ENCODE assay signal across 9 cellular contexts in genomic region chr2:126886201-126886905, GRCh38. TPM values are rescaled to one million over a fixed set of nuclear protein-coding genes. Genes with fewer than 3 reads are reported as not detected.
DNase-seq lines count a peak whose midpoint lies in the region; FAIRE-seq and TF ChIP-seq lines count a peak whose summit lies in the region.
"Had no signal": no experiment of that assay in that cellular context is flagged by ENCODE, and none has a peak within 500 bp of the region (broad histone marks: within the 10 kb centered on the region; RNA-seq: fewer than 3 reads in every experiment).

No MANE protein-coding gene starts in this region.

- no peaks in the 10 kb centered on the region for H3K27me3 ChIP-seq in ascending aorta
- peaks cover 9 to 28% (median 22%) of the 10 kb centered on the region in 3 donors for H3K27me3 ChIP-seq in skeletal muscle tissue (ENCODE audit: control insufficient read depth in 3 of 3, insufficient read depth in 3 of 3, low read length in 3 of 3)

- H3K27ac ChIP-seq in ascending aorta, result no peak overlapping the region
- H3K27ac ChIP-seq in skeletal muscle tissue (ENCODE audit: low read depth, low read length), result no peak overlapping the region

- DNase-seq in GM12891 (ENCODE audit: insufficient read length, low spot score) (peak; percentile 87), HFF-Myc (ENCODE audit: extremely low read depth, low read depth) (peak; percentile 2), NCI-H226 (peak; percentile 52), ascending aorta (ENCODE audit: low spot score in 2 of 2) (peak in 1 of 2 donors; percentile 47), NCI-H526 treated with DMSO at 0.1 percent for 48 hours (lab: John Stamatoyannopoulos, UW) (no peak), SW480 (ENCODE audit: low spot score) (no peak)

- no peak for FAIRE-seq in GM12891 (lab: Jason Lieb, UNC)
- FAIRE-seq: bronchial epithelial cell had no signal

- peak overlapping the region; percentile 28; the same call in 1 of the 2 replicates for H3K4me3 ChIP-seq in HFF-Myc (replicated peaks; ENCODE audit: low read depth, low read length)
- peak overlapping the region; percentile 33 to 50 for H3K4me3 ChIP-seq in ascending aorta
- H3K4me3 ChIP-seq in iPS-18c (ENCODE audit: insufficient read depth, low read depth, low read length), result peak overlapping the region; percentile 49; the same call in 1 of the 2 replicates
- peak overlapping the region in 2 of 3 donors; percentile 43 to 51 for H3K4me3 ChIP-seq in skeletal muscle tissue (ENCODE audit: low read length in 3 of 3)

- H3K4me1 ChIP-seq in ascending aorta (no peaks in the 10 kb centered on the region), skeletal muscle tissue (ENCODE audit: control insufficient read depth in 3 of 3, insufficient read depth in 3 of 3, low read length in 3 of 3) (peaks cover 7 to 9% (median 7%) of the 10 kb centered on the region in 3 donors)

- no peaks in the 10 kb centered on the region for H3K9me3 ChIP-seq in ascending aorta
- peaks cover 2% of the 10 kb centered on the region for H3K9me3 ChIP-seq in iPS-18c (ENCODE audit: control insufficient read depth, insufficient read depth, low read length)
- no peaks in the 10 kb centered on the region for H3K9me3 ChIP-seq in skeletal muscle tissue (ENCODE audit: control insufficient read depth in 3 of 3, low read length in 3 of 3)

- TF ChIP-seq POLR2A in GM12891 (IDR thresholded peaks at IDR 0.05; ENCODE audit: low read depth, low read length), result no peak

- H3K36me3 ChIP-seq in ascending aorta, result no peaks in the 10 kb centered on the region
- no peaks in the 10 kb centered on the region for H3K36me3 ChIP-seq in skeletal muscle tissue (ENCODE audit: control insufficient read depth in 3 of 3, insufficient read depth in 3 of 3, low read length in 3 of 3)

- H3K9ac ChIP-seq in skeletal muscle tissue (ENCODE audit: low read depth in 1 of 3, low read length in 3 of 3), result peak overlapping the region in 1 of 3 donors; percentile 16

- peak; percentile 83 for TF ChIP-seq CTCF in HFF-Myc (IDR thresholded peaks at IDR 0.05; ENCODE audit: low read depth, low read length, missing control alignments)
- TF ChIP-seq CTCF in ascending aorta (IDR thresholded peaks at IDR 0.05), result peak in 2 of 3 experiments; percentile 40 to 51

- intact Hi-C loops in ascending aorta (cut with DNase I), result no loop called here

TF ChIP-seq in GM12891, 5 proteins besides CTCF, POLR2A, EP300 and RAD21:
- no peak for TF ChIP-seq TAF1 (IDR thresholded peaks at IDR 0.05; ENCODE audit: low read depth, low read length)
- TF ChIP-seq SPI1 (IDR thresholded peaks at IDR 0.05; ENCODE audit: low read depth, low read length), result no peak
- TF ChIP-seq POU2F2 (IDR thresholded peaks at IDR 0.05; ENCODE audit: low read depth, low read length), result no peak
- no peak for TF ChIP-seq PAX5 (IDR thresholded peaks at IDR 0.05; ENCODE audit: insufficient read depth, low read length, severe bottlenecking)
- no peak for TF ChIP-seq POLR2AphosphoS5 (IDR thresholded peaks at IDR 0.05; ENCODE audit: low read depth, low read length)

RNA-seq across cellular contexts. Expression of gene TEX51, which starts 12.3 kb away (rescaled TPM):
- not detected for polyA plus RNA-seq in GM12891 (2012; ENCODE audit: low read depth, missing spikeins)
- total RNA-seq in ascending aorta (not detected), skeletal muscle tissue (not detected)
- total RNA-seq: bronchial epithelial cell had no signal

Comparison
In these comparisons a context has a peak if more than half of its experiments do, and no peak if none do; other contexts are left out.
1. DNase-seq: peak in GM12891 (single experiment), HFF-Myc (single experiment) and NCI-H226 (single experiment); none in NCI-H526 treated with DMSO at 0.1 percent for 48 hours (single experiment) and SW480 (single experiment).
2. Peak in every context shown above with its lines, with median percentiles within 50 percentile points of each other: H3K4me3 ChIP-seq.